ENCODE assay signal across 17 cellular contexts in the genomic region with DNA sequence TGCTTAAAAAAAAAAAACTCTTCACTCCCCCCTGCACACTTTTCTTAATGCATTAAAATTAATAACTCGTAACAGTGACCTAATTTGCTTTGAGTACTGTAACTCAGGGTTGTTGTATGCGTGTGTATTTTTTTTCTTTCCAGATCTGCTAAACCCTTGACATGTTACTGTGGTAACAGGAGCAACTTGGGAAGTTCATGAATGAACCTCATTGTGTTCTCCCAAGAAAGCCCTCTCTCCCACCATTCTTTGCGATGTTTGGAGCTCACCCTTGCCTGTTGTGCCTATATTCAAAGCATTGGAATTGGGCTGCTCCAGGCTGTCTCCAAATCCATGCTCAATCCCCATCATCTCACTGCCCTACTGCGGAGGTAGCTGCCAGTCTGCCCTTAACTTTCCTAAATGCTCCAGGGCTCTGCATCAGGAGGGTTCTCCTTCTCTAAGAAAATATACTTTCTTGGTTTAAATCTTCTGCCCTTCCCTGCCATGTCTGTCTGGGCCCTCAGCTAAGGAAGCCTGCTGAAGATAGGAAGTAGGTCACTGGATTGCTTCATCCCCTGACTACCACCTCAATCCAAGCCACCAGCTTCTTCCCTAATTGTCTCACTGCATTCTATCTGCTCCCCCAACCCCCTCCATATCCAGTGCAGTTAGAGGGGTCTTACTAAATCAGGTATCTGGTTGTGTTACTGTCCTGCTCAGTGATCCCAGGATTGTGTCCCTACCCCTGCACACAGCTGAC.
DNase-seq lines count a peak whose midpoint lies in the region; ATAC-seq and TF ChIP-seq lines count a peak whose summit lies in the region.
"Had no signal": no experiment of that assay in that cellular context is flagged by ENCODE, and none has a peak within 500 bp of the region (broad histone marks: within the 10 kb centered on the region; RNA-seq: fewer than 3 reads in every experiment).

No MANE protein-coding gene starts in this region.

- H3K4me3 Mint-ChIP-seq in stimulated activated naive CD8-positive, alpha-beta T cell treated with anti-CD3 and anti-CD28 coated beads, Interleukin-15, amount 100 ng/mL, for 72 hours: no peak overlapping the region
- H3K4me3 Mint-ChIP-seq: activated naive CD8-positive, alpha-beta T cell treated with anti-CD3 and anti-CD28 coated beads, Interleukin-2, amount 50 U/mL, for 24 hours; activated T-helper 1 cell treated with anti-CD3 and anti-CD28 coated beads, Interleukin-12 subunit alpha, Interleukin-12 subunit beta, Interleukin-2, Interleukin-4 antibody, amounts not matched to agents 30 ng/mL and 10 ng/mL and 1 ng/mL, durations not matched to agents 14 hours and 24 hours and 36 hours; T-helper 1 cell treated with Interleukin-12 subunit alpha and Interleukin-12 subunit beta and Interleukin-4 antibody, amounts not matched to agents 30 μg/mL and 1 μg/mL, for 36 hours had no signal

- no peak for TF ChIP-seq CTCF in left lung (IDR thresholded peaks at IDR 0.05)
- no peak for TF ChIP-seq CTCF in gastroesophageal sphincter (IDR thresholded peaks at IDR 0.05)

- TF ChIP-seq EP300 in gastroesophageal sphincter (IDR thresholded peaks at IDR 0.05): no peak

- H3K9me3 Mint-ChIP-seq in stimulated activated naive CD8-positive, alpha-beta T cell treated with anti-CD3 and anti-CD28 coated beads, Interleukin-15, amount 100 ng/mL, for 72 hours: peaks cover 4 to 6% of the 10 kb centered on the region in 2 donors
- H3K9me3 Mint-ChIP-seq: activated T-helper 1 cell treated with anti-CD3 and anti-CD28 coated beads, Interleukin-12 subunit alpha, Interleukin-12 subunit beta, Interleukin-2, Interleukin-4 antibody, amounts not matched to agents 30 ng/mL and 10 ng/mL and 1 ng/mL, durations not matched to agents 14 hours and 24 hours and 36 hours; T-helper 1 cell treated with Interleukin-12 subunit alpha and Interleukin-12 subunit beta and Interleukin-4 antibody, amounts not matched to agents 30 μg/mL and 1 μg/mL, for 36 hours had no signal

- TF ChIP-seq POLR2A in gastroesophageal sphincter (IDR thresholded peaks at IDR 0.05): no peak

- no peak overlapping the region for H3K4me3 ChIP-seq in left lung
- no peak overlapping the region for H3K4me3 ChIP-seq in gastroesophageal sphincter
- H3K4me3 ChIP-seq: GM12878, K562, Peyer's patch had no signal

- no peaks in the 10 kb centered on the region for H3K4me1 ChIP-seq in left lung
- no peaks in the 10 kb centered on the region for H3K4me1 ChIP-seq in gastroesophageal sphincter
- H3K4me1 ChIP-seq: Caco-2, Peyer's patch had no signal

- WGBS in gastroesophageal sphincter (ENCODE audit: low coverage in 1 of 2), 2 donors: 50 to 54% methylated on average over 4 of the region's 4 CpGs

- H3K36me3 ChIP-seq in left lung (no peaks in the 10 kb centered on the region), gastroesophageal sphincter (no peaks in the 10 kb centered on the region)
- H3K36me3 ChIP-seq: Peyer's patch had no signal

- H3K27ac Mint-ChIP-seq in stimulated activated naive CD8-positive, alpha-beta T cell treated with anti-CD3 and anti-CD28 coated beads, Interleukin-15, amount 100 ng/mL, for 72 hours: peak overlapping the region; percentile 47 to 59
- H3K27ac Mint-ChIP-seq: activated naive CD8-positive, alpha-beta T cell treated with anti-CD3 and anti-CD28 coated beads, Interleukin-2, amount 50 U/mL, for 24 hours; activated T-helper 1 cell treated with anti-CD3 and anti-CD28 coated beads, Interleukin-12 subunit alpha, Interleukin-12 subunit beta, Interleukin-2, Interleukin-4 antibody, amounts not matched to agents 30 ng/mL and 10 ng/mL and 1 ng/mL, durations not matched to agents 14 hours and 24 hours and 36 hours; T-helper 1 cell treated with Interleukin-12 subunit alpha and Interleukin-12 subunit beta and Interleukin-4 antibody, amounts not matched to agents 30 μg/mL and 1 μg/mL, for 36 hours had no signal

- DNase-seq in stimulated activated naive CD8-positive, alpha-beta T cell treated with anti-CD3 and anti-CD28 coated beads, Interleukin-15, amount 100 ng/mL, for 72 hours: no peak
- no peak for DNase-seq in stimulated activated naive CD8-positive, alpha-beta T cell treated with anti-CD3 and anti-CD28 coated beads, Interleukin-15, Interleukin-2, amounts not matched to agents 100 U/mL and 50 U/mL, for 24 hours
- DNase-seq in SK-MEL-5 (ENCODE audit: low read depth, low spot score): peak; percentile 58
- DNase-seq in left lung: no peak
- no peak for DNase-seq in activated CD4-positive, alpha-beta T cell treated with anti-CD3 and anti-CD28 coated beads for 4 hours
- no peak for DNase-seq in activated CD8-positive, alpha-beta memory T cell treated with anti-CD3 and anti-CD28 coated beads, Interleukin-2, amount 50 U/mL, for 4 hours
- no peak for DNase-seq in ACHN
- DNase-seq: activated naive CD8-positive, alpha-beta T cell treated with anti-CD3 and anti-CD28 coated beads, Interleukin-2, amount 50 U/mL, for 24 hours; Caco-2; cerebellar nuclear complex; naive B cell; Peyer's patch had no signal

- intact Hi-C loops in left lung (cut with DNase I): no loop called here

- in situ Hi-C loops in SK-MEL-5 (cut with HindIII; ENCODE audit: low pct_unique_long_range_greater_than_20kb, low sequenced_read_pairs): no loop called here
- in situ Hi-C loops in ACHN (cut with HindIII; ENCODE audit: low pct_ligation_motif_present, low pct_unique_long_range_greater_than_20kb, low sequenced_read_pairs): no loop called here

- H3K27ac ChIP-seq in left lung: peak overlapping the region; percentile 47 to 59
- no peak overlapping the region for H3K27ac ChIP-seq in gastroesophageal sphincter
- H3K27ac ChIP-seq: Peyer's patch had no signal

- ATAC-seq in stimulated activated naive CD8-positive, alpha-beta T cell treated with anti-CD3 and anti-CD28 coated beads, Interleukin-15, amount 100 ng/mL, for 72 hours: no peak
- ATAC-seq in stimulated activated naive CD8-positive, alpha-beta T cell treated with anti-CD3 and anti-CD28 coated beads, Interleukin-15, Interleukin-2, amounts not matched to agents 100 U/mL and 50 U/mL, for 24 hours: no peak
- ATAC-seq in left lung: peak; percentile 57
- ATAC-seq in gastroesophageal sphincter: no peak
- ATAC-seq: activated naive CD8-positive, alpha-beta T cell treated with anti-CD3 and anti-CD28 coated beads, Interleukin-2, amount 50 U/mL, for 24 hours; GM12878 had no signal

- no peaks in the 10 kb centered on the region for H3K9me3 ChIP-seq in left lung
- peaks cover 0 to 14% (median 0%) of the 10 kb centered on the region in 3 donors for H3K9me3 ChIP-seq in gastroesophageal sphincter
- H3K9me3 ChIP-seq: Peyer's patch had no signal

- no peaks in the 10 kb centered on the region for H3K27me3 ChIP-seq in left lung
- H3K27me3 ChIP-seq in gastroesophageal sphincter: peaks cover 14% of the 10 kb centered on the region
- H3K27me3 ChIP-seq: Peyer's patch had no signal

- H3K4me1 Mint-ChIP-seq in stimulated activated naive CD8-positive, alpha-beta T cell treated with anti-CD3 and anti-CD28 coated beads, Interleukin-15, amount 100 ng/mL, for 72 hours: no peaks in the 10 kb centered on the region
- H3K4me1 Mint-ChIP-seq: activated naive CD8-positive, alpha-beta T cell treated with anti-CD3 and anti-CD28 coated beads, Interleukin-2, amount 50 U/mL, for 24 hours; naive B cell had no signal

- peaks cover 20% of the 10 kb centered on the region for H3K27me3 Mint-ChIP-seq in stimulated activated naive CD8-positive, alpha-beta T cell treated with anti-CD3 and anti-CD28 coated beads, Interleukin-15, amount 100 ng/mL, for 72 hours
- H3K27me3 Mint-ChIP-seq: naive B cell had no signal

Comparison
In these comparisons a context has a peak if more than half of its experiments do, and no peak if none do; other contexts are left out.
1. H3K27ac ChIP-seq: peak in left lung (2 of 2); none in gastroesophageal sphincter (0 of 4).